ENCODE assay signal across 28 cellular contexts in the genomic region with DNA sequence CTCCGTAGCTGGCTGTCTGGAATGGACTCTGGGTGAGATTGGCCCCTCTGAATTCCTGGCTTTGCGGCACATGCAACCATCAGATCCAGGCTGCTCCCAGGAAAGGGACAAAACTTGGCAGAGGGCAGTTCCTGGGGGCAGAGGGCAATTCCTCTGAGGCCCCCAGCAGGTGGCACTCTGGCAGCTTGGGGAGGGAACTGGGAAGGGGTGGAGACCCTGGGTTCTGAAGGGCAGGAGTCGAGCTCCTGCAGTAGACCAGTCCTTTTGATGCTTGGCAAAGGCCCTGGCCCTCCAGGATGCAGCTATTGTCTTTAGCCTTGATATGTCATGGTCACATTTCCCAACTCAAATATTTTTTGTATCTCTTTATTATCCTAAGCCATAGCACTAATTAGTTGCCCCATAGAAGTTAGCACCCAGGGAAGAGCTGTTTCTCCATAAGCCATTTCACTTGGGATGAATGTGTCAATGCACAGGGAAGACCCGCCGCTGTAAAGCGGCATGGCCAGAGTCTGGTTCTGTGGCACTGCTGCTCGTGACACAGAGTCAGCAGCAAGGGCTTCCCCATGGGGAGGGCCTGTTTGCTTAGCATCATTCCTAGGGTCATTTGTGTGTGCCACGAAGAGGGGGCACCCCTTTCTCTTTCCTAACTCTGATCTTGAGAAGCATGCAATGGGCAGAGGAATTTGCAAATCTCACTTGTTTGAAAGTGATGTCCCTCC.
"Had no signal": no experiment of that assay in that cellular context is flagged by ENCODE, and none has a peak within 500 bp of the region (broad histone marks: within the 10 kb centered on the region; RNA-seq: fewer than 3 reads in every experiment).

No MANE protein-coding gene starts in this region.

- ATAC-seq: activated CD4-positive, alpha-beta T cell treated with anti-CD3 and anti-CD28 coated beads for 36 hours; activated naive CD4-positive, alpha-beta T cell treated with anti-CD3 and anti-CD28 coated beads, Interleukin-2, amount 50 U/mL, for 72 hours; activated T-helper 17 cell treated with anti-CD3 and anti-CD28 coated beads, Interleukin-2, amount 50 U/mL, for 72 hours; sciatic nerve; stimulated activated memory B cell treated with anti-CD40 and anti-IgM and Interleukin-4, amounts not matched to agents 10 μg/mL and 1 μg/mL and 100 μg/mL, for 72 hours had no signal

- H3K4me3 ChIP-seq: ascending aorta, esophagus muscularis mucosa, hepatocyte, testis, vagina had no signal

- H3K4me3 Mint-ChIP-seq: activated B cell treated with CpG ODN at 0.5 μM for 24 hours; activated CD4-positive, alpha-beta T cell treated with anti-CD3 and anti-CD28 coated beads for 36 hours; activated T-cell treated with anti-CD3 and anti-CD28 coated beads, Interleukin-2, amount 50 U/mL, for 24 hours; activated T-helper 17 cell treated with anti-CD3 and anti-CD28 coated beads, Interleukin-2, amount 50 U/mL, for 72 hours; memory B cell; nephron; stimulated activated memory B cell treated with anti-CD40 and anti-IgM and Interleukin-4, amounts not matched to agents 10 μg/mL and 1 μg/mL and 100 μg/mL, for 72 hours had no signal

- H3K4me2 ChIP-seq: hepatocyte had no signal

- H3K27ac Mint-ChIP-seq: activated B cell treated with CpG ODN at 0.5 μM for 24 hours; activated CD4-positive, alpha-beta T cell treated with anti-CD3 and anti-CD28 coated beads for 36 hours; activated naive CD4-positive, alpha-beta T cell treated with anti-CD3 and anti-CD28 coated beads, Interleukin-2, amount 50 U/mL, for 72 hours; activated T-cell treated with anti-CD3 and anti-CD28 coated beads, Interleukin-2, amount 50 U/mL, for 24 hours; activated T-helper 17 cell treated with anti-CD3 and anti-CD28 coated beads, Interleukin-2, amount 50 U/mL, for 72 hours; memory B cell; nephron; stimulated activated memory B cell treated with anti-CD40 and anti-IgM and Interleukin-4, amounts not matched to agents 10 μg/mL and 1 μg/mL and 100 μg/mL, for 72 hours had no signal

- H3K4me1 ChIP-seq: ascending aorta, esophagus muscularis mucosa, parathyroid adenoma, testis, vagina had no signal

- H3K9ac ChIP-seq: parathyroid adenoma had no signal

- H3K27me3 Mint-ChIP-seq: activated B cell treated with CpG ODN at 0.5 μM for 24 hours; memory B cell; stimulated activated memory B cell treated with anti-CD40 and anti-IgM and Interleukin-4, amounts not matched to agents 10 μg/mL and 1 μg/mL and 100 μg/mL, for 72 hours had no signal

- H2AFZ ChIP-seq: hepatocyte, parathyroid adenoma had no signal

- H3K79me2 ChIP-seq: hepatocyte, parathyroid adenoma had no signal

- H3K27me3 ChIP-seq: ascending aorta, brain microvascular endothelial cell, hepatocyte, testis, vagina had no signal

- FAIRE-seq: endothelial cell of umbilical vein, frontal cortex, islet of Langerhans, small intestine had no signal

- H3K36me3 ChIP-seq: ascending aorta, brain microvascular endothelial cell, esophagus muscularis mucosa, vagina had no signal

- H3K9me3 Mint-ChIP-seq: activated B cell treated with CpG ODN at 0.5 μM for 24 hours; activated naive CD4-positive, alpha-beta T cell treated with anti-CD3 and anti-CD28 coated beads, Interleukin-2, amount 50 U/mL, for 72 hours; activated T-cell treated with anti-CD3 and anti-CD28 coated beads, Interleukin-2, amount 50 U/mL, for 24 hours; activated T-helper 17 cell treated with anti-CD3 and anti-CD28 coated beads, Interleukin-2, amount 50 U/mL, for 72 hours; nephron had no signal

- H3K9me3 ChIP-seq: ascending aorta, esophagus muscularis mucosa, testis, vagina had no signal

- H3K27ac ChIP-seq: ascending aorta, brain microvascular endothelial cell, esophagus muscularis mucosa, hepatocyte, parathyroid adenoma, testis, vagina had no signal

- DNase-seq: activated B cell treated with CpG ODN at 0.5 μM for 24 hours; activated CD4-positive, alpha-beta T cell treated with anti-CD3 and anti-CD28 coated beads for 36 hours; activated CD4-positive, alpha-beta T cell treated with anti-CD3 and anti-CD28 coated beads, Interleukin-2, amount 50 U/mL, for 4 hours; activated CD8-positive, alpha-beta memory T cell treated with anti-CD3 and anti-CD28 coated beads for 24 hours; activated CD8-positive, alpha-beta memory T cell treated with anti-CD3 and anti-CD28 coated beads, Interleukin-2, amount 50 U/mL, for 4 hours; activated T-cell treated with anti-CD3 and anti-CD28 coated beads, Interleukin-2, amount 50 U/mL, for 24 hours; brain microvascular endothelial cell; caudate nucleus; dermis blood vessel endothelial cell; effector CD8-positive, alpha-beta T cell; glutamatergic neuron; nucleus accumbens; small intestine; testis had no signal

- H3K4me1 Mint-ChIP-seq: activated B cell treated with CpG ODN at 0.5 μM for 24 hours; activated CD4-positive, alpha-beta T cell treated with anti-CD3 and anti-CD28 coated beads for 36 hours; activated T-helper 17 cell treated with anti-CD3 and anti-CD28 coated beads, Interleukin-2, amount 50 U/mL, for 72 hours; memory B cell; nephron; stimulated activated memory B cell treated with anti-CD40 and anti-IgM and Interleukin-4, amounts not matched to agents 10 μg/mL and 1 μg/mL and 100 μg/mL, for 72 hours had no signal

- H3K36me3 Mint-ChIP-seq: memory B cell; stimulated activated memory B cell treated with anti-CD40 and anti-IgM and Interleukin-4, amounts not matched to agents 10 μg/mL and 1 μg/mL and 100 μg/mL, for 72 hours had no signal
